Comparison of ENCODE assay signal across 9 cellular contexts in the genomic region with DNA sequence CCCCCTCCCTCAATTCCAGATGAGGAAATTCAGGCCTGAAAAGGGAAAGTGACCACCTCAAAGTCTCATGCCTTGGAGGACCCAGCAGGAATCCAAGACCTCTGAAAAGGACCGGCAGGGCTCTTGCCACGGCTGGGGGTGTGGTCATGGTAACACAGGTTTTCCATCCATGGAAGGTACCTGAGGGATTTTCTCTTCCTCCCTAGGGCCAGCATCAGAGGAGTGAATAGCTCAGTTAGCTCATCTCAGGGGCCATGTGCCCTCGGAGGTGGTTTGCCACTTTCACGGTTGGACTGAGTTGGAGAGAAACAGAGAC. TPM values are rescaled to one million over a fixed set of nuclear protein-coding genes. Genes with fewer than 3 reads are reported as not detected.
A peak's percentile ranks its signal among the peaks of the same experiment; 100 is the strongest.
DNase-seq lines count a peak whose midpoint lies in the region; ATAC-seq, FAIRE-seq and TF ChIP-seq lines count a peak whose summit lies in the region.
"Had no signal": no experiment of that assay in that cellular context is flagged by ENCODE, and none has a peak within 500 bp of the region (broad histone marks: within the 10 kb centered on the region; RNA-seq: fewer than 3 reads in every experiment).

No MANE protein-coding gene starts in this region.

- no peak for TF ChIP-seq CTCF in OCI-LY1 (IDR thresholded peaks at IDR 0.05; ENCODE audit: low read length)
- TF ChIP-seq CTCF in esophagus squamous epithelium (IDR thresholded peaks at IDR 0.05) = no peak

- H3K27ac ChIP-seq in OCI-LY1 (ENCODE audit: low read depth, low read length, poor library complexity, severe bottlenecking) (peak overlapping the region; percentile 89), esophagus squamous epithelium (peak overlapping the region; percentile 52 to 72 (median 58)), small intestine (ENCODE audit: low read depth in 1 of 2, low read length in 1 of 2) (peak overlapping the region; percentile 89 to 94), mesendoderm (ENCODE audit: low read depth, low read length) (no peak overlapping the region)

- no peak overlapping the region for H4K5ac ChIP-seq in mesendoderm (ENCODE audit: low read length)

- H3K79me1 ChIP-seq in mesendoderm (ENCODE audit: low read length) = no peaks in the 10 kb centered on the region

- intact Hi-C loops in esophagus squamous epithelium (cut with DNase I) = no loop called here

- H4K20me1 ChIP-seq in OCI-LY1 (ENCODE audit: insufficient read depth, low read length) = no peaks in the 10 kb centered on the region

- H3K4me1 ChIP-seq in OCI-LY1 (ENCODE audit: insufficient read depth, low read length, severe bottlenecking) = peaks cover 76% of the 10 kb centered on the region
- peaks cover 18 to 50% (median 28%) of the 10 kb centered on the region in 3 donors for H3K4me1 ChIP-seq in esophagus squamous epithelium
- H3K4me1 ChIP-seq in small intestine (ENCODE audit: control insufficient read depth in 2 of 2, insufficient read depth in 1 of 2, low read depth in 1 of 2, low read length in 1 of 2) = peaks cover 3 to 7% of the 10 kb centered on the region in 2 donors
- H3K4me1 ChIP-seq in mesendoderm (ENCODE audit: control insufficient read depth, low read depth, low read length) = no peaks in the 10 kb centered on the region

- no peak for FAIRE-seq in small intestine (lab: Jason Lieb, UNC)

- no peak overlapping the region for H2AK5ac ChIP-seq in mesendoderm (ENCODE audit: low read length)

- no peak overlapping the region for H3K4ac ChIP-seq in mesendoderm (ENCODE audit: low read depth, low read length)

- DNase-seq in esophagus squamous epithelium (lab: John Stamatoyannopoulos, UW) (no peak), small intestine (no peak), Kasumi-1 (lab: John Stamatoyannopoulos, UW) (no peak), mesendoderm (no peak)
- no peak for DNase-seq in stimulated activated CD4-positive, alpha-beta T cell treated with anti-CD3 and anti-CD28 coated beads, Interleukin-2, amount 100 ng/mL, for 24 hours
- DNase-seq: NCI-H2227 treated with DMSO at 0.1 percent for 48 hours had no signal

- no peaks in the 10 kb centered on the region; the same call in 1 of the 2 replicates for H3F3A ChIP-seq in OCI-LY1 (ENCODE audit: insufficient read depth, low read length)

- H3K9me2 ChIP-seq in OCI-LY1 (ENCODE audit: low read depth, low read length) = no peaks in the 10 kb centered on the region

- H3K9ac ChIP-seq in OCI-LY1 (ENCODE audit: low read length) (peak overlapping the region; percentile 84), mesendoderm (ENCODE audit: low read length) (no peak overlapping the region)

- H3K4me2 ChIP-seq in OCI-LY1 (ENCODE audit: low read length) = peak overlapping the region; percentile 98
- H3K4me2 ChIP-seq in mesendoderm (ENCODE audit: low read length) = no peak overlapping the region

- H3K4me3 ChIP-seq in OCI-LY1 (ENCODE audit: low read depth, low read length, poor library complexity, severe bottlenecking) (peak overlapping the region; percentile 77), esophagus squamous epithelium (peak overlapping the region; percentile 43 to 80 (median 52)), small intestine (ENCODE audit: low read depth in 1 of 2, low read length in 2 of 2) (peak overlapping the region; percentile 63 to 80), mesendoderm (ENCODE audit: low read length) (no peak overlapping the region)

- peaks cover 32% of the 10 kb centered on the region for H3K79me2 ChIP-seq in OCI-LY1 (ENCODE audit: insufficient read depth, low read length)
- no peaks in the 10 kb centered on the region for H3K79me2 ChIP-seq in mesendoderm (ENCODE audit: control insufficient read depth, insufficient read depth, low read length)

- H2BK5ac ChIP-seq in mesendoderm (ENCODE audit: low read length) = no peak overlapping the region

- ATAC-seq in GM19324 (IDR thresholded peaks at IDR 0.05; ENCODE audit: low FRiP score, unreplicated experiment) = peak; percentile 20
- no peak for ATAC-seq in HG03460 (IDR thresholded peaks at IDR 0.05; ENCODE audit: unreplicated experiment)

- H2AFZ ChIP-seq in OCI-LY1 (ENCODE audit: low read length) = no peak overlapping the region

- no peak overlapping the region for H3K23ac ChIP-seq in mesendoderm (ENCODE audit: low read length)

- no peak overlapping the region for H3K18ac ChIP-seq in mesendoderm (ENCODE audit: low read length)

- peaks cover 4% of the 10 kb centered on the region; the same call in 1 of the 2 replicates for H3K36me3 ChIP-seq in OCI-LY1 (ENCODE audit: insufficient read depth, low read length)
- H3K36me3 ChIP-seq in esophagus squamous epithelium = no peaks in the 10 kb centered on the region
- no peaks in the 10 kb centered on the region for H3K36me3 ChIP-seq in small intestine (ENCODE audit: control insufficient read depth in 2 of 2, insufficient read depth in 2 of 2, low read length in 2 of 2)
- H3K36me3 ChIP-seq in mesendoderm (ENCODE audit: control insufficient read depth, insufficient read depth, low read length) = no peaks in the 10 kb centered on the region

- H3K27me3 ChIP-seq in OCI-LY1 (ENCODE audit: insufficient read depth, low read length) (no peaks in the 10 kb centered on the region), esophagus squamous epithelium (peaks cover 0 to 46% (median 0%) of the 10 kb centered on the region in 4 donors), small intestine (ENCODE audit: control insufficient read depth in 2 of 2, insufficient read depth in 2 of 2, low read length in 2 of 2) (no peaks in the 10 kb centered on the region), mesendoderm (ENCODE audit: insufficient read depth, low read length, poor library complexity) (peaks cover 2% of the 10 kb centered on the region)

- H4K8ac ChIP-seq in mesendoderm (ENCODE audit: low read depth, low read length) = no peak overlapping the region

- no peak overlapping the region for H3K56ac ChIP-seq in mesendoderm (ENCODE audit: low read length)

- H2BK15ac ChIP-seq in mesendoderm (replicated peaks; ENCODE audit: low read depth) = no peak overlapping the region

- H2BK120ac ChIP-seq in mesendoderm (ENCODE audit: low read depth, low read length) = no peak overlapping the region

- 5 to 10% methylated on average over 3 of the region's 4 CpGs for WGBS in esophagus squamous epithelium, 2 donors
- 2 to 15% (median 6%) methylated on average over 4 of the region's 4 CpGs for WGBS in small intestine, 3 donors
- WGBS in mesendoderm (ENCODE audit: extremely low coverage, insufficient coverage, low lambda C conversion rate) = no CpG with 5 or more reads among the region's 4 CpGs

- H3K9me3 ChIP-seq in OCI-LY1 (ENCODE audit: low read length) = no peaks in the 10 kb centered on the region
- no peaks in the 10 kb centered on the region for H3K9me3 ChIP-seq in esophagus squamous epithelium
- no peaks in the 10 kb centered on the region for H3K9me3 ChIP-seq in small intestine (ENCODE audit: control insufficient read depth, low read depth)

- TF ChIP-seq POLR2A in esophagus squamous epithelium (IDR thresholded peaks at IDR 0.05) = no peak

RNA-seq across cellular contexts. Expression of a gene that starts 1.3 kb away (rescaled TPM):
- 10 to 100 TPM in 1 of 4 donors, 1 to 10 TPM in 3; 3.2 to 12.6 (median 5.7) TPM for total RNA-seq in esophagus squamous epithelium
- polyA plus RNA-seq in small intestine = 10 to 100 TPM in 2 of 3 donors, 1 to 10 TPM in 1; 9.2 to 11.7 (median 11.6) TPM
- 0.07 TPM for polyA plus RNA-seq in mesendoderm (2013, experiment 1 of 2)
- 0.03 TPM for polyA plus RNA-seq in mesendoderm (2013, experiment 2 of 2)

RNA-seq across cellular contexts. Expression of a gene that starts 59.7 kb away (rescaled TPM):
- under 1 TPM in 1 of 4 donors, not detected in 3; 0.19 TPM for total RNA-seq in esophagus squamous epithelium
- under 1 TPM in 1 of 3 donors, not detected in 2; 0.73 TPM for polyA plus RNA-seq in small intestine
- polyA plus RNA-seq in mesendoderm (2013, experiment 1 of 2) = 1.1 TPM
- 0.78 TPM for polyA plus RNA-seq in mesendoderm (2013, experiment 2 of 2)
